1 cellular context compared by ENCODE assay signal in genomic region chr20:7981374-7981773, GRCh38.
TF ChIP-seq lines count a peak whose summit lies in the region.

No MANE protein-coding gene starts in this region.

TF ChIP-seq in HepG2, 621 proteins besides CTCF, POLR2A, EP300 and RAD21 (continues in another document):
- TF ChIP-seq ZMAT5 (CRISPR knock-in tag; IDR thresholded peaks at IDR 0.05; ENCODE audit: borderline replicate concordance, low read depth) (no peak), FOXA1 (IDR thresholded peaks at IDR 0.05) (no peak), FOXA1 (CRISPR knock-in tag; IDR thresholded peaks at IDR 0.05) (0 out of 2 replicates have a peak, but pooled peaks have one; percentile 27), GATAD2A (CRISPR knock-in tag; IDR thresholded peaks at IDR 0.05) (peak; percentile 71), ZNF737 (CRISPR knock-in tag; IDR thresholded peaks at IDR 0.05; ENCODE audit: borderline replicate concordance) (no peak), SOX5 (CRISPR knock-in tag; IDR thresholded peaks at IDR 0.05; ENCODE audit: borderline replicate concordance) (no peak), SOX13 (IDR thresholded peaks at IDR 0.05) (no peak), SOX13 (CRISPR knock-in tag; conservative IDR thresholded peaks at IDR 0.05 in 1 of 2, IDR thresholded peaks at IDR 0.05 in 1 of 2) (peak in 1 of 2 experiments; percentile 50; a peak in 1 of 4 replicates), ZNF350 (CRISPR knock-in tag; IDR thresholded peaks at IDR 0.05; ENCODE audit: borderline replicate concordance, low read depth) (no peak), ATF7 (IDR thresholded peaks at IDR 0.05) (no peak), ATF7 (CRISPR knock-in tag; IDR thresholded peaks at IDR 0.05) (no peak), SP2 (CRISPR knock-in tag; IDR thresholded peaks at IDR 0.05) (no peak), FOXP4 (CRISPR knock-in tag; IDR thresholded peaks at IDR 0.05) (0 out of 2 replicates have a peak, but pooled peaks have one; percentile 34), LBX2 (CRISPR knock-in tag; IDR thresholded peaks at IDR 0.05; ENCODE audit: borderline replicate concordance) (no peak), PPARG (CRISPR knock-in tag; conservative IDR thresholded peaks at IDR 0.05) (0 out of 2 replicates have a peak, but pooled peaks have one; percentile 29), SAP130 (CRISPR knock-in tag; IDR thresholded peaks at IDR 0.05; ENCODE audit: low read depth) (peak; percentile 58), PAXIP1 (CRISPR knock-in tag; conservative IDR thresholded peaks at IDR 0.05) (peak; percentile 56), ZNF33B (CRISPR knock-in tag; IDR thresholded peaks at IDR 0.05) (no peak), HNF1A (IDR thresholded peaks at IDR 0.05; ENCODE audit: low read depth) (peak; percentile 77), HNF1A (CRISPR knock-in tag; IDR thresholded peaks at IDR 0.05; ENCODE audit: borderline replicate concordance) (0 out of 2 replicates have a peak, but pooled peaks have one; percentile 44), SIX1 (CRISPR knock-in tag; IDR thresholded peaks at IDR 0.05; ENCODE audit: borderline replicate concordance) (peak; percentile 22; the same call in 1 of the 2 replicates), TERF1 (CRISPR knock-in tag; IDR thresholded peaks at IDR 0.05) (no peak), HOXA9 (CRISPR knock-in tag; IDR thresholded peaks at IDR 0.05; ENCODE audit: borderline replicate concordance) (no peak), ZXDC (CRISPR knock-in tag; IDR thresholded peaks at IDR 0.05) (no peak), ARID5B (CRISPR knock-in tag; IDR thresholded peaks at IDR 0.05) (peak; percentile 70), TBP (CRISPR knock-in tag; IDR thresholded peaks at IDR 0.05) (no peak), FOXP1 (IDR thresholded peaks at IDR 0.05) (no peak), FOXP1 (CRISPR knock-in tag; IDR thresholded peaks at IDR 0.05) (peak; percentile 56), HNF1B (CRISPR knock-in tag; IDR thresholded peaks at IDR 0.05) (peak; percentile 66; the same call in 1 of the 2 replicates), NKX3-1 (CRISPR knock-in tag; IDR thresholded peaks at IDR 0.05) (no peak), KDM6A (CRISPR knock-in tag; IDR thresholded peaks at IDR 0.05; ENCODE audit: low read depth) (0 out of 2 replicates have a peak, but pooled peaks have one; percentile 31), ERF (CRISPR knock-in tag; IDR thresholded peaks at IDR 0.05) (0 out of 2 replicates have a peak, but pooled peaks have one; percentile 5), HMG20A (CRISPR knock-in tag; IDR thresholded peaks at IDR 0.05; ENCODE audit: borderline replicate concordance) (peak; percentile 30; the same call in 1 of the 2 replicates), CEBPG (CRISPR knock-in tag; IDR thresholded peaks at IDR 0.05) (peak; percentile 32; the same call in 1 of the 2 replicates), ZNF639 (CRISPR knock-in tag; conservative IDR thresholded peaks at IDR 0.05) (no peak), ELF3 (CRISPR knock-in tag; IDR thresholded peaks at IDR 0.05) (0 out of 2 replicates have a peak, but pooled peaks have one; percentile 10), RARA (CRISPR knock-in tag; IDR thresholded peaks at IDR 0.05) (peak; percentile 26; the same call in 1 of the 2 replicates), MBNL3 (CRISPR knock-in tag; conservative IDR thresholded peaks at IDR 0.05) (0 out of 2 replicates have a peak, but pooled peaks have one; percentile 0)
